18 cellular contexts compared by ENCODE assay signal in genomic region chr14:100048786-100049185, GRCh38. TPM values are rescaled to one million over a fixed set of nuclear protein-coding genes. Genes with fewer than 3 reads are reported as not detected.
DNase-seq lines count a peak whose midpoint lies in the region; ATAC-seq and TF ChIP-seq lines count a peak whose summit lies in the region.
"Had no signal": no experiment of that assay in that cellular context is flagged by ENCODE, and none has a peak within 500 bp of the region (broad histone marks: within the 10 kb centered on the region; RNA-seq: fewer than 3 reads in every experiment).

No MANE protein-coding gene starts in this region.

- no peak overlapping the region for H2AFZ ChIP-seq in OCI-LY7 (ENCODE audit: low read length)

- no peaks in the 10 kb centered on the region for H3K9me3 ChIP-seq in sigmoid colon
- H3K9me3 ChIP-seq in OCI-LY7 (ENCODE audit: low read length), result no peaks in the 10 kb centered on the region
- no peaks in the 10 kb centered on the region for H3K9me3 ChIP-seq in heart right ventricle
- H3K9me3 ChIP-seq: gastrocnemius medialis, right atrium auricular region, tibial artery had no signal

- no peak for TF ChIP-seq EP300 in sigmoid colon (IDR thresholded peaks at IDR 0.05)

- H3K27me3 ChIP-seq in sigmoid colon, result no peaks in the 10 kb centered on the region
- no peaks in the 10 kb centered on the region for H3K27me3 ChIP-seq in heart right ventricle
- H3K27me3 ChIP-seq: gastrocnemius medialis, right atrium auricular region, tibial artery had no signal

- H3K79me2 ChIP-seq in OCI-LY7 (ENCODE audit: insufficient read depth, low read depth, low read length), result no peaks in the 10 kb centered on the region

- no peak overlapping the region for H3K4me3 ChIP-seq in sigmoid colon
- no peak overlapping the region for H3K4me3 ChIP-seq in OCI-LY7 (ENCODE audit: low read depth, low read length, poor library complexity, severe bottlenecking)
- H3K4me3 ChIP-seq in heart right ventricle, result no peak overlapping the region
- H3K4me3 ChIP-seq: gastrocnemius medialis, lung, right atrium auricular region, tibial artery had no signal

- peak; percentile 72 for ATAC-seq in central memory CD8-positive, alpha-beta T cell (replicated peaks; ENCODE audit: extremely low read depth, poor library complexity, severe bottlenecking)
- ATAC-seq in heart right ventricle, result no peak
- ATAC-seq: gastrocnemius medialis had no signal

- POLR2A ChIA-PET in OCI-LY7 (lab: Charles Lee), result interaction anchor here (0.9 kb wide), 2 partner anchors 16 to 18 kb away, joined by 3 to 4 read pairs; partner anchors contain the start of gene EVL

- intact Hi-C loops in sigmoid colon (cut with DNase I), result no loop called here
- intact Hi-C loops in OCI-LY7 (cut with micrococcal nuclease; ENCODE audit: unreplicated experiment), result no loop called here
- intact Hi-C loops in heart right ventricle (cut with DNase I), result no loop called here

- no peaks in the 10 kb centered on the region for H3K36me3 ChIP-seq in sigmoid colon
- no peaks in the 10 kb centered on the region for H3K36me3 ChIP-seq in OCI-LY7 (ENCODE audit: insufficient read depth, low read length)
- no peaks in the 10 kb centered on the region for H3K36me3 ChIP-seq in heart right ventricle
- H3K36me3 ChIP-seq: gastrocnemius medialis, right atrium auricular region, tibial artery had no signal

- no peak overlapping the region for H3K4me2 ChIP-seq in OCI-LY7 (ENCODE audit: low read length)

- H3K36me3 Mint-ChIP-seq in T-helper 2 cell treated with Interferon-gamma antibody and Interleukin-4, amounts not matched to agents 5 μg/mL and 100 μg/mL, for 36 hours (ENCODE audit: low read depth), result peaks cover 13% of the 10 kb centered on the region
- H3K36me3 Mint-ChIP-seq in central memory CD8-positive, alpha-beta T cell (ENCODE audit: insufficient read depth), result no peaks in the 10 kb centered on the region
- H3K36me3 Mint-ChIP-seq: CD14-positive monocyte had no signal

- no peak overlapping the region for H3K4me3 Mint-ChIP-seq in T-helper 2 cell treated with Interferon-gamma antibody and Interleukin-4, amounts not matched to agents 5 μg/mL and 100 μg/mL, for 36 hours
- H3K4me3 Mint-ChIP-seq in central memory CD8-positive, alpha-beta T cell, result no peak overlapping the region
- H3K4me3 Mint-ChIP-seq: CD14-positive monocyte had no signal

- no peaks in the 10 kb centered on the region for H3K9me2 ChIP-seq in OCI-LY7 (ENCODE audit: insufficient read depth, low read length)

- CTCF ChIA-PET in OCI-LY7 (lab: Charles Lee; ENCODE audit: unreplicated experiment), result no interaction called here

- WGBS in sigmoid colon, 2 donors, result 44 to 64% methylated on average over 3 of the region's 3 CpGs
- 89 to 94% methylated on average over 3 of the region's 3 CpGs for WGBS in heart right ventricle, 2 donors

- peak; percentile 48 for DNase-seq in activated CD4-positive, alpha-beta T cell treated with anti-CD3 and anti-CD28 coated beads for 48 hours
- DNase-seq in activated CD4-positive, alpha-beta T cell treated with anti-CD3 and anti-CD28 coated beads for 4 hours, result no peak
- peak; percentile 51 for DNase-seq in T-helper 2 cell treated with Interferon-gamma antibody and Interleukin-4, amounts not matched to agents 5 μg/mL and 100 μg/mL, for 36 hours (ENCODE audit: low spot score)
- no peak for DNase-seq in central memory CD8-positive, alpha-beta T cell (ENCODE audit: low spot score in 2 of 2)
- DNase-seq in sigmoid colon, result no peak
- no peak for DNase-seq in NAMALWA (ENCODE audit: low spot score)
- no peak for DNase-seq in OCI-LY7 (ENCODE audit: low spot score)
- no peak for DNase-seq in heart right ventricle
- DNase-seq: 8988T; cerebellar nuclear complex; gastrocnemius medialis; NCI-H2029; SHP77 treated with DMSO at 0.1 percent for 48 hours; stimulated activated CD4-positive, alpha-beta T cell treated with anti-CD3 and anti-CD28 coated beads, Interleukin-4, amount 100 ng/mL, for 1 hour; tibial artery had no signal

- no peak for TF ChIP-seq CTCF in sigmoid colon (IDR thresholded peaks at IDR 0.05)
- TF ChIP-seq CTCF in OCI-LY7 (conservative IDR thresholded peaks at IDR 0.05; ENCODE audit: low read length), result no peak
- no peak for TF ChIP-seq CTCF in heart right ventricle (IDR thresholded peaks at IDR 0.05)

- H3K4me1 ChIP-seq in sigmoid colon, result peaks cover 0 to 27% (median 20%) of the 10 kb centered on the region in 4 donors
- no peaks in the 10 kb centered on the region for H3K4me1 ChIP-seq in OCI-LY7 (ENCODE audit: insufficient read depth, low read length, poor library complexity, severe bottlenecking)
- H3K4me1 ChIP-seq in heart right ventricle, result peaks cover 0 to 9% (median 0%) of the 10 kb centered on the region in 9 donors
- H3K4me1 ChIP-seq: gastrocnemius medialis, tibial artery had no signal

- H3K27me3 Mint-ChIP-seq in T-helper 2 cell treated with Interferon-gamma antibody and Interleukin-4, amounts not matched to agents 5 μg/mL and 100 μg/mL, for 36 hours (ENCODE audit: low read depth), result no peaks in the 10 kb centered on the region
- no peaks in the 10 kb centered on the region for H3K27me3 Mint-ChIP-seq in central memory CD8-positive, alpha-beta T cell

- no peaks in the 10 kb centered on the region for H3K9me3 Mint-ChIP-seq in T-helper 2 cell treated with Interferon-gamma antibody and Interleukin-4, amounts not matched to agents 5 μg/mL and 100 μg/mL, for 36 hours
- no peaks in the 10 kb centered on the region for H3K9me3 Mint-ChIP-seq in central memory CD8-positive, alpha-beta T cell

- H3K27ac Mint-ChIP-seq in T-helper 2 cell treated with Interferon-gamma antibody and Interleukin-4, amounts not matched to agents 5 μg/mL and 100 μg/mL, for 36 hours, result peak overlapping the region; percentile 10
- no peak overlapping the region for H3K27ac Mint-ChIP-seq in central memory CD8-positive, alpha-beta T cell (ENCODE audit: low read depth)
- H3K27ac Mint-ChIP-seq: CD14-positive monocyte had no signal

- no TSS peak for BruUV-seq in OCI-LY7 (replicated peaks; lab: Mats Ljungman, UMichigan)

- H3K4me1 Mint-ChIP-seq in T-helper 2 cell treated with Interferon-gamma antibody and Interleukin-4, amounts not matched to agents 5 μg/mL and 100 μg/mL, for 36 hours (ENCODE audit: low read depth), result peaks cover 25% of the 10 kb centered on the region
- peaks cover 16% of the 10 kb centered on the region for H3K4me1 Mint-ChIP-seq in central memory CD8-positive, alpha-beta T cell

- H4K20me1 ChIP-seq in OCI-LY7 (ENCODE audit: insufficient read depth, low read length), result no peaks in the 10 kb centered on the region

- TF ChIP-seq POLR2A in sigmoid colon (IDR thresholded peaks at IDR 0.05), result no peak

- H3K27ac ChIP-seq in sigmoid colon, result peak overlapping the region in 3 of 4 donors; percentile 11 to 44 (median 43)
- no peak overlapping the region for H3K27ac ChIP-seq in OCI-LY7 (ENCODE audit: low read depth, low read length, poor library complexity, severe bottlenecking)
- H3K27ac ChIP-seq in heart right ventricle, result peak overlapping the region in 1 of 10 donors; percentile 19
- H3K27ac ChIP-seq: gastrocnemius medialis, right atrium auricular region, tibial artery had no signal

RNA-seq across cellular contexts. Expression of gene EVL, which starts 16.4 kb away (rescaled TPM):
- total RNA-seq in sigmoid colon (10 to 100 TPM; 26.4 to 56.2 (median 38.5) TPM), OCI-LY7 (2022) (298 and 324 TPM in 2 replicates), heart right ventricle (10 to 100 TPM; 32.2 to 79.4 (median 50.7) TPM)
- polyA plus RNA-seq in sigmoid colon (100 to 1,000 TPM in 1 of 3 donors, 1 to 10 TPM in 2; 6.5 to 100 (median 8.4) TPM), heart right ventricle (10 to 100 TPM; 26.0 to 47.5 TPM)
- total RNA-seq in OCI-LY7 (2014; rRNA removed; shearing (Covaris generic)), result 154 and 206 TPM in 2 replicates

Comparison
In these comparisons a context has a peak if more than half of its experiments do, and no peak if none do; other contexts are left out.
1. DNase-seq: peak in activated CD4-positive, alpha-beta T cell treated with anti-CD3 and anti-CD28 coated beads for 48 hours (single experiment) and T-helper 2 cell treated with Interferon-gamma antibody and Interleukin-4, amounts not matched to agents 5 μg/mL and 100 μg/mL, for 36 hours (single experiment); none in activated CD4-positive, alpha-beta T cell treated with anti-CD3 and anti-CD28 coated beads for 4 hours (0 of 2), central memory CD8-positive, alpha-beta T cell (0 of 2), sigmoid colon (single experiment), NAMALWA (single experiment), OCI-LY7 (single experiment) and heart right ventricle (0 of 2).